17 cellular contexts compared by ENCODE assay signal in the genomic region with DNA sequence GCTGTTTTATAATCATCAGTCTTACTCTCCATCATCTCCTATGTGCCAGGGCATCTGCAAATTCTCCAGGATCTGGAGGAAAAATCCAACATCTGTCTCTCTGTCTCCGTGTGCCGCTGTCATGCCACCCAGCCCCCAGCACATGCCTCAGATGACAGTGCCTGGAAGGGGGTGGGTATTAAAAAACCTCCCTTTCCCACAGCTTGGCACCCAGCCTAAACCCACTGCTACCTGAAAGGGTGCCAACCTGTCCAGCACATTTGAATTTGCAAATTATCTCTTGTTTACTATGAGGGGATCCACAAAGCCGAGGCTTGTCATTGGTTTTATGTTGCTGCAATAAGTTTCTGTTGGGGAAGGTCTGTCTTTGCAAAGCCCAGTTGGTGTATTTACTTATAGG.
A peak's percentile ranks its signal among the peaks of the same experiment; 100 is the strongest.
DNase-seq lines count a peak whose midpoint lies in the region; ATAC-seq, FAIRE-seq and TF ChIP-seq lines count a peak whose summit lies in the region.
"Had no signal": no experiment of that assay in that cellular context is flagged by ENCODE, and none has a peak within 500 bp of the region (broad histone marks: within the 10 kb centered on the region; RNA-seq: fewer than 3 reads in every experiment).

No MANE protein-coding gene starts in this region.

- no peaks in the 10 kb centered on the region for H3K36me3 ChIP-seq in GM12878 (ENCODE audit: control insufficient read depth in 2 of 2, insufficient read depth in 2 of 2, low read length in 1 of 2)
- no peaks in the 10 kb centered on the region for H3K36me3 ChIP-seq in vagina
- H3K36me3 ChIP-seq: SJSA1 had no signal

- TF ChIP-seq CTCF in GM12878 (IDR thresholded peaks at IDR 0.05 in 2 of 3, conservative IDR thresholded peaks at IDR 0.05 in 1 of 3; ENCODE audit: control insufficient read depth in 2 of 3, extremely low read depth in 1 of 3, insufficient read depth in 1 of 3, low read depth in 3 of 3, low read length in 3 of 3), result no peak
- TF ChIP-seq CTCF in vagina (IDR thresholded peaks at IDR 0.05), result no peak

- in situ Hi-C loops in GM12878 (cut with MboI), result no loop called here

- H3K4me1 ChIP-seq in GM12878 (ENCODE audit: control insufficient read depth, insufficient read depth, low read length) (peaks cover 7% of the 10 kb centered on the region), vagina (no peaks in the 10 kb centered on the region)
- H3K4me1 ChIP-seq: SJSA1 had no signal

- no peak overlapping the region for H2AFZ ChIP-seq in GM12878 (ENCODE audit: control insufficient read depth, low read depth, low read length)

- TF ChIP-seq RAD21 in GM12878 (IDR thresholded peaks at IDR 0.05; ENCODE audit: insufficient read depth, low read depth, low read length), result no peak

- intact Hi-C loops in GM12878 (cut with micrococcal nuclease; ENCODE audit: unreplicated experiment), result loop anchor here (2.0 kb wide), 2 partner anchors 37 to 47 kb away; no protein-coding TSS in a partner anchor
- intact Hi-C loops in vagina (cut with DNase I), result no loop called here

- no TSS peak for BruUV-seq in GM12878 (replicated peaks; lab: Mats Ljungman, UMichigan)

- WGBS in GM12878 (ENCODE audit: insufficient coverage, insufficient replicate concordance, low lambda C conversion rate, missing lambda C conversion rate), result 59% methylated on average over 3 of the region's 3 CpGs

- H3K27ac ChIP-seq in GM12878 (ENCODE audit: control insufficient read depth, insufficient read depth) (no peak overlapping the region), vagina (no peak overlapping the region)
- H3K27ac ChIP-seq: SJSA1 had no signal

- POLR2A ChIA-PET in GM12878 (lab: Charles Lee), result interaction anchor here (2.0 kb wide), 1 partner anchor 37 kb away, joined by 4 read pairs; no protein-coding TSS in a partner anchor

- no peak for TF ChIP-seq POLR2A in GM12878 (IDR thresholded peaks at IDR 0.05; ENCODE audit: low read depth, low read length)
- no peak for TF ChIP-seq POLR2A in vagina (IDR thresholded peaks at IDR 0.05)

- 0 out of 2 replicates have a peak overlapping the region, but pooled peaks have one; percentile 22 for H3K4me2 ChIP-seq in GM12878 (ENCODE audit: control insufficient read depth, insufficient read depth)

- SMC1A ChIA-PET in GM12878 (lab: Charles Lee; ENCODE audit: uncharacterized antibody, unreplicated experiment), result interaction anchor here (1.5 to 9.6 kb wide), 4 partner anchors 38 to 78 kb away, joined by 5 to 300 read pairs (median 6); no protein-coding TSS in a partner anchor

- RAD21 ChIA-PET in GM12878 (lab: Charles Lee; ENCODE audit: unreplicated experiment), result interaction anchor here (9.0 kb wide), 1 partner anchor 36 kb away, joined by 138 read pairs; no protein-coding TSS in a partner anchor

- no peaks in the 10 kb centered on the region for H4K20me1 ChIP-seq in GM12878 (ENCODE audit: control insufficient read depth, insufficient read depth)

- no peak overlapping the region for H3K9ac ChIP-seq in GM12878 (ENCODE audit: control insufficient read depth, insufficient read depth, low read length)

- no peaks in the 10 kb centered on the region; a peak in 1 of 4 replicates for H3K27me3 ChIP-seq in GM12878 (replicated peaks in 1 of 2; ENCODE audit: control insufficient read depth in 2 of 2, insufficient read depth in 2 of 2, low read length in 1 of 2)
- H3K27me3 ChIP-seq in vagina, result no peaks in the 10 kb centered on the region
- H3K27me3 ChIP-seq: SJSA1 had no signal

- DNase-seq in NCI-H1694 treated with DMSO at 0.1 percent for 48 hours (lab: John Stamatoyannopoulos, UW) (peak; percentile 5), NCI-H1694 (lab: John Stamatoyannopoulos, UW) (no peak), NCI-H1105 treated with DMSO at 0.1 percent for 48 hours (lab: John Stamatoyannopoulos, UW) (peak; percentile 67), GM12878 (ENCODE audit: low read depth, low spot score) (no peak), vagina (ENCODE audit: extremely low spot score in 2 of 2) (peak; percentile 22 to 46), NCI-H2227 treated with DMSO at 0.1 percent for 48 hours (lab: John Stamatoyannopoulos, UW) (no peak)
- DNase-seq: 8988T, HFFc6, NCI-H1417, NCI-H2029, NCI-H510A had no signal

- no peaks in the 10 kb centered on the region for H3K79me2 ChIP-seq in GM12878 (ENCODE audit: control insufficient read depth, insufficient read depth, low read length)

- CTCF ChIA-PET in GM12878 (lab: Yijun Ruan, JAX), result no interaction called here

- H3K4me3 ChIP-seq in GM12878 (no peak overlapping the region), vagina (no peak overlapping the region)
- H3K4me3 ChIP-seq: K562, SJSA1 had no signal

- no peak for TF ChIP-seq EP300 in GM12878 (IDR thresholded peaks at IDR 0.05; ENCODE audit: borderline replicate concordance in 1 of 2, control insufficient read depth in 1 of 2, low read depth in 2 of 2, low read length in 2 of 2)

- H3K9me3 ChIP-seq in GM12878 (replicated peaks; ENCODE audit: control insufficient read depth, insufficient read depth, low read length) (no peaks in the 10 kb centered on the region; the same call in 2 of the 3 replicates), vagina (no peaks in the 10 kb centered on the region)
- H3K9me3 ChIP-seq: SJSA1 had no signal

- FAIRE-seq in GM12878 (lab: Jason Lieb, UNC), result no peak
- FAIRE-seq: G401.6, H54, K562 had no signal

- no peak; the same call in 2 of the 3 replicates for ATAC-seq in GM12878
- ATAC-seq in GM21737 (IDR thresholded peaks at IDR 0.05; ENCODE audit: unreplicated experiment), result no peak
- ATAC-seq in GM21447 (IDR thresholded peaks at IDR 0.05; ENCODE audit: unreplicated experiment), result no peak
- ATAC-seq: K562 had no signal

TF ChIP-seq in GM12878, 131 proteins besides CTCF, POLR2A, EP300 and RAD21:
- TF ChIP-seq ZSCAN29 (IDR thresholded peaks at IDR 0.05), result no peak
- TF ChIP-seq SIN3A (IDR thresholded peaks at IDR 0.05; ENCODE audit: low read depth, low read length), result no peak
- no peak for TF ChIP-seq BCL11A (IDR thresholded peaks at IDR 0.05; ENCODE audit: low read depth, low read length)
- TF ChIP-seq, protein P1, sequence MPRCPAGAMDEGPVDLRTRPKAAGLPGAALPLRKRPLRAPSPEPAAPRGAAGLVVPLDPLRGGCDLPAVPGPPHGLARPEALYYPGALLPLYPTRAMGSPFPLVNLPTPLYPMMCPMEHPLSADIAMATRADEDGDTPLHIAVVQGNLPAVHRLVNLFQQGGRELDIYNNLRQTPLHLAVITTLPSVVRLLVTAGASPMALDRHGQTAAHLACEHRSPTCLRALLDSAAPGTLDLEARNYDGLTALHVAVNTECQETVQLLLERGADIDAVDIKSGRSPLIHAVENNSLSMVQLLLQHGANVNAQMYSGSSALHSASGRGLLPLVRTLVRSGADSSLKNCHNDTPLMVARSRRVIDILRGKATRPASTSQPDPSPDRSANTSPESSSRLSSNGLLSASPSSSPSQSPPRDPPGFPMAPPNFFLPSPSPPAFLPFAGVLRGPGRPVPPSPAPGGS (IDR thresholded peaks at IDR 0.05; ENCODE audit: borderline replicate concordance, insufficient read depth, low read depth, low read length, poor library complexity, severe bottlenecking), result no peak
TF ChIP-seq in GM12878: peak in this region for 0.

Comparison
In these comparisons a context has a peak if more than half of its experiments do, and no peak if none do; other contexts are left out.
1. DNase-seq: peak in NCI-H1694 treated with DMSO at 0.1 percent for 48 hours (single experiment), NCI-H1105 treated with DMSO at 0.1 percent for 48 hours (single experiment) and vagina (2 of 2); none in NCI-H1694 (single experiment), GM12878 (single experiment) and NCI-H2227 treated with DMSO at 0.1 percent for 48 hours (single experiment).